9 cellular contexts compared by ENCODE assay signal in genomic region chr10:102604379-102604960, GRCh38. TPM values are rescaled to one million over a fixed set of nuclear protein-coding genes. Genes with fewer than 3 reads are reported as not detected.
DNase-seq lines count a peak whose midpoint lies in the region; ATAC-seq, FAIRE-seq and TF ChIP-seq lines count a peak whose summit lies in the region.
"Had no signal": no experiment of that assay in that cellular context is flagged by ENCODE, and none has a peak within 500 bp of the region (broad histone marks: within the 10 kb centered on the region; RNA-seq: fewer than 3 reads in every experiment).

No MANE protein-coding gene starts in this region.

- peaks cover 5% of the 10 kb centered on the region for H3K36me3 Mint-ChIP-seq in T-helper 2 cell treated with Interferon-gamma antibody and Interleukin-4, amounts not matched to agents 5 μg/mL and 100 μg/mL, for 36 hours (ENCODE audit: low read depth)

- peak; percentile 93 for DNase-seq in ELR (ENCODE audit: low read depth)
- DNase-seq in RPMI7951 (ENCODE audit: low read depth) = peak; percentile 76
- DNase-seq in esophagus muscularis mucosa (ENCODE audit: extremely low spot score) = no peak
- DNase-seq in psoas muscle = no peak
- DNase-seq in T-helper 2 cell treated with Interferon-gamma antibody and Interleukin-4, amounts not matched to agents 5 μg/mL and 100 μg/mL, for 36 hours (ENCODE audit: low spot score) = no peak
- DNase-seq in HUDEP-2 (lab: John Stamatoyannopoulos, UW; ENCODE audit: unreplicated experiment in 76 of 76) = no peak
- DNase-seq in GM19239 (ENCODE audit: insufficient read length, low spot score) = no peak
- DNase-seq in NOMO-1 treated with DMSO at 0.1 percent for 48 hours (lab: John Stamatoyannopoulos, UW; ENCODE audit: unreplicated experiment) = no peak
- DNase-seq: activated gamma-delta T cell had no signal

- H3K27ac ChIP-seq in esophagus muscularis mucosa (replicated peaks in 1 of 4) (peak overlapping the region; percentile 11 to 73 (median 60)), psoas muscle (peak overlapping the region; percentile 89)

- TF ChIP-seq POLR2A in esophagus muscularis mucosa (IDR thresholded peaks at IDR 0.05; ENCODE audit: low read depth) = no peak

- H3K27ac Mint-ChIP-seq in T-helper 2 cell treated with Interferon-gamma antibody and Interleukin-4, amounts not matched to agents 5 μg/mL and 100 μg/mL, for 36 hours = no peak overlapping the region

- no peak for TF ChIP-seq EP300 in esophagus muscularis mucosa (IDR thresholded peaks at IDR 0.05)

- no peak overlapping the region for H3K4me3 Mint-ChIP-seq in T-helper 2 cell treated with Interferon-gamma antibody and Interleukin-4, amounts not matched to agents 5 μg/mL and 100 μg/mL, for 36 hours

- peak; percentile 81 to 86 (median 82) for ATAC-seq in psoas muscle

- no peak for FAIRE-seq in GM19239 (lab: Jason Lieb, UNC)

- no peaks in the 10 kb centered on the region for H3K27me3 Mint-ChIP-seq in T-helper 2 cell treated with Interferon-gamma antibody and Interleukin-4, amounts not matched to agents 5 μg/mL and 100 μg/mL, for 36 hours (ENCODE audit: low read depth)

- H3K9me3 Mint-ChIP-seq in T-helper 2 cell treated with Interferon-gamma antibody and Interleukin-4, amounts not matched to agents 5 μg/mL and 100 μg/mL, for 36 hours = no peaks in the 10 kb centered on the region

- H3K36me3 ChIP-seq in esophagus muscularis mucosa (peaks cover 0 to 58% (median 32%) of the 10 kb centered on the region in 4 donors), psoas muscle (ENCODE audit: insufficient read depth in 1 of 2, low read depth in 1 of 2) (peaks cover 0 to 2% of the 10 kb centered on the region in 2 donors)

- WGBS in esophagus muscularis mucosa = 69% methylated on average over 10 of the region's 10 CpGs
- 60 to 69% (median 63%) methylated on average over 10 of the region's 10 CpGs for WGBS in psoas muscle, 3 donors

- H3K4me3 ChIP-seq in esophagus muscularis mucosa (no peak overlapping the region), psoas muscle (no peak overlapping the region)

- H3K4me1 Mint-ChIP-seq in T-helper 2 cell treated with Interferon-gamma antibody and Interleukin-4, amounts not matched to agents 5 μg/mL and 100 μg/mL, for 36 hours (ENCODE audit: low read depth) = peaks cover 5% of the 10 kb centered on the region

- H3K4me1 ChIP-seq in esophagus muscularis mucosa (peaks cover 33 to 57% (median 50%) of the 10 kb centered on the region in 4 donors), psoas muscle (peaks cover 67% of the 10 kb centered on the region)

- H3K9me3 ChIP-seq in esophagus muscularis mucosa (no peaks in the 10 kb centered on the region), psoas muscle (no peaks in the 10 kb centered on the region)

- intact Hi-C loops in esophagus muscularis mucosa (cut with DNase I) = no loop called here
- intact Hi-C loops in psoas muscle (cut with DNase I) = loop anchor here in 1 of 2 donors (5.0 kb wide), 1 partner anchor 38 kb away; the partner anchor contains the start of gene TRIM8

- TF ChIP-seq CTCF in esophagus muscularis mucosa (IDR thresholded peaks at IDR 0.05) (no peak), psoas muscle (IDR thresholded peaks at IDR 0.05) (no peak)

- no peaks in the 10 kb centered on the region for H3K27me3 ChIP-seq in esophagus muscularis mucosa
- no peaks in the 10 kb centered on the region for H3K27me3 ChIP-seq in psoas muscle (ENCODE audit: insufficient read depth in 3 of 3, low read length in 2 of 3)

RNA-seq across cellular contexts. Expression of gene TRIM8, which starts 39.8 kb away (rescaled TPM):
- total RNA-seq in RPMI7951 (2014; rRNA removed; shearing (Covaris generic)) = 39.3 and 52.8 TPM in 2 replicates
- total RNA-seq in esophagus muscularis mucosa (100 to 1,000 TPM; 103 to 170 (median 159) TPM), psoas muscle (100 to 1,000 TPM in 3 of 4 donors, 10 to 100 TPM in 1; 97.2 to 166 (median 111) TPM)
- polyA plus RNA-seq in psoas muscle = 10 to 100 TPM; 57.6 to 72.4 (median 72.3) TPM

Comparison
In these comparisons a context has a peak if more than half of its experiments do, and no peak if none do; other contexts are left out.
1. DNase-seq: peak in ELR (single experiment) and RPMI7951 (single experiment); none in esophagus muscularis mucosa (single experiment), psoas muscle (0 of 2), T-helper 2 cell treated with Interferon-gamma antibody and Interleukin-4, amounts not matched to agents 5 μg/mL and 100 μg/mL, for 36 hours (single experiment), HUDEP-2 (0 of 76), GM19239 (single experiment) and NOMO-1 treated with DMSO at 0.1 percent for 48 hours (single experiment).